Comparison of ENCODE assay signal across 1 cellular context in genomic region chr18:47877892-47878291, GRCh38.
TF ChIP-seq lines count a peak whose summit lies in the region.

No MANE protein-coding gene starts in this region.

TF ChIP-seq in HEK293, 187 proteins besides CTCF, POLR2A, EP300 and RAD21 (continued from another document):
- TF ChIP-seq ZSCAN5A (tag by site-specific recombination; IDR thresholded peaks at IDR 0.05) = no peak
